16 cellular contexts compared by ENCODE assay signal in genomic region chr14:95321201-95321600, GRCh38. TPM values are rescaled to one million over a fixed set of nuclear protein-coding genes. Genes with fewer than 3 reads are reported as not detected.
DNase-seq lines count a peak whose midpoint lies in the region; ATAC-seq and TF ChIP-seq lines count a peak whose summit lies in the region.
"Had no signal": no experiment of that assay in that cellular context is flagged by ENCODE, and none has a peak within 500 bp of the region (broad histone marks: within the 10 kb centered on the region; RNA-seq: fewer than 3 reads in every experiment).

No MANE protein-coding gene starts in this region.

- peak overlapping the region in 2 of 11 experiments; percentile 24; a peak in 2 of 22 replicates for H3K9ac ChIP-seq in BLaER1 treated with 17β-estradiol and CSF1 and Interleukin-3, amounts not matched to agents 10 nM and 100 nM

- no peaks in the 10 kb centered on the region for H3K36me3 ChIP-seq in BLaER1 treated with 17β-estradiol and CSF1 and Interleukin-3, amounts not matched to agents 10 nM and 100 nM

- H3K27ac ChIP-seq in BLaER1 treated with 17β-estradiol and CSF1 and Interleukin-3, amounts not matched to agents 10 nM and 100 nM: peak overlapping the region in 4 of 11 experiments; percentile 11 to 59 (median 42); a peak in 4 of 22 replicates

- H3K36me3 Mint-ChIP-seq in chondrocyte (ENCODE audit: low read depth): no peaks in the 10 kb centered on the region
- H3K36me3 Mint-ChIP-seq in osteocyte (ENCODE audit: unreplicated experiment): no peaks in the 10 kb centered on the region

- no peak overlapping the region for H3K4me3 ChIP-seq in BLaER1 treated with 17β-estradiol and CSF1 and Interleukin-3, amounts not matched to agents 10 nM and 100 nM
- H3K4me3 ChIP-seq: skin epidermis had no signal

- H3K4me1 ChIP-seq in BLaER1 treated with 17β-estradiol and CSF1 and Interleukin-3, amounts not matched to agents 10 nM and 100 nM: peaks cover 30 to 50% (median 42%) of the 10 kb centered on the region in 10 experiments

- peaks cover 0 to 8% (median 0%) of the 10 kb centered on the region in 11 experiments; a peak in 1 of 22 replicates for H4K20me1 ChIP-seq in BLaER1 treated with 17β-estradiol and CSF1 and Interleukin-3, amounts not matched to agents 10 nM and 100 nM

- TF ChIP-seq CTCF in chondrocyte (IDR thresholded peaks at IDR 0.05) (no peak), osteocyte (IDR thresholded peaks at IDR 0.05) (no peak), GM13977 (IDR thresholded peaks at IDR 0.05; ENCODE audit: extremely low read depth, insufficient read depth, missing control alignments) (no peak)

- H3K4me2 ChIP-seq in BLaER1 treated with 17β-estradiol and CSF1 and Interleukin-3, amounts not matched to agents 10 nM and 100 nM: peak overlapping the region; percentile 80 to 96 (median 89)

- H3K27ac Mint-ChIP-seq in chondrocyte (ENCODE audit: unreplicated experiment): no peak overlapping the region
- peak overlapping the region; percentile 14 for H3K27ac Mint-ChIP-seq in osteocyte (ENCODE audit: unreplicated experiment)

- H3K27me3 Mint-ChIP-seq in chondrocyte (ENCODE audit: low read depth) (no peaks in the 10 kb centered on the region), osteocyte (ENCODE audit: unreplicated experiment) (no peaks in the 10 kb centered on the region)

- H3K4me1 Mint-ChIP-seq in chondrocyte (ENCODE audit: low read depth) (peaks cover 21% of the 10 kb centered on the region), osteocyte (ENCODE audit: unreplicated experiment) (peaks cover 34% of the 10 kb centered on the region)

- ATAC-seq in GM18498 (IDR thresholded peaks at IDR 0.05; ENCODE audit: unreplicated experiment): no peak
- ATAC-seq: foreskin keratinocyte had no signal

- H3K9me3 Mint-ChIP-seq in chondrocyte (ENCODE audit: low read depth) (no peaks in the 10 kb centered on the region), osteocyte (ENCODE audit: unreplicated experiment) (no peaks in the 10 kb centered on the region)

- peaks cover 0 to 4% (median 0%) of the 10 kb centered on the region in 11 experiments; a peak in 7 of 22 replicates for H3K9me3 ChIP-seq in BLaER1 treated with 17β-estradiol and CSF1 and Interleukin-3, amounts not matched to agents 10 nM and 100 nM (replicated peaks in 1 of 11)

- no peaks in the 10 kb centered on the region; a peak in 1 of 22 replicates for H3K27me3 ChIP-seq in BLaER1 treated with 17β-estradiol and CSF1 and Interleukin-3, amounts not matched to agents 10 nM and 100 nM

- in situ Hi-C loops in G401 (cut with HindIII; ENCODE audit: low sequenced_read_pairs): no loop called here
- in situ Hi-C loops in GM13977 (cut with MboI; ENCODE audit: low pct_unique_long_range_greater_than_20kb, low sequenced_read_pairs, unreplicated experiment): no loop called here

- H3K4me3 Mint-ChIP-seq in chondrocyte (ENCODE audit: unreplicated experiment) (no peak overlapping the region), osteocyte (ENCODE audit: unreplicated experiment) (peak overlapping the region; percentile 38)

- DNase-seq in G401 (ENCODE audit: low spot score) (peak; percentile 47), chondrocyte (ENCODE audit: low spot score) (peak; percentile 35), osteocyte (ENCODE audit: extremely low spot score, unreplicated experiment) (no peak), NAMALWA (ENCODE audit: low spot score) (no peak), GM13977 (ENCODE audit: low spot score) (no peak), DMS114 treated with DMSO at 0.1 percent for 48 hours (lab: John Stamatoyannopoulos, UW; ENCODE audit: unreplicated experiment) (no peak)
- DNase-seq: activated CD8-positive, alpha-beta memory T cell treated with anti-CD3 and anti-CD28 coated beads for 24 hours; activated gamma-delta T cell treated with Interleukin-2 at 50 U/mL for 16 hours; foreskin keratinocyte; KBM-7; NCI-H2227 treated with DMSO at 0.1 percent for 48 hours; nucleus accumbens; stimulated activated naive CD4-positive, alpha-beta T cell treated with Interleukin-2 at 50 U/mL for 16 hours had no signal

RNA-seq across cellular contexts. Expression of gene CLMN, which starts 1.5 kb away (rescaled TPM):
- not detected in 2 replicates for total RNA-seq in G401 (2014; rRNA removed; shearing (Covaris generic))
- total RNA-seq in chondrocyte (6.7 to 7.7 TPM (median 7.3 TPM) in 3 replicates), osteocyte (5.1 and 5.4 TPM in 2 replicates)

Comparison
In these comparisons a context has a peak if more than half of its experiments do, and no peak if none do; other contexts are left out.
1. DNase-seq: peak in G401 (single experiment) and chondrocyte (single experiment); none in osteocyte (single experiment), NAMALWA (single experiment), GM13977 (single experiment) and DMS114 treated with DMSO at 0.1 percent for 48 hours (single experiment).